Comparison of ENCODE assay signal across 31 cellular contexts in the genomic region with DNA sequence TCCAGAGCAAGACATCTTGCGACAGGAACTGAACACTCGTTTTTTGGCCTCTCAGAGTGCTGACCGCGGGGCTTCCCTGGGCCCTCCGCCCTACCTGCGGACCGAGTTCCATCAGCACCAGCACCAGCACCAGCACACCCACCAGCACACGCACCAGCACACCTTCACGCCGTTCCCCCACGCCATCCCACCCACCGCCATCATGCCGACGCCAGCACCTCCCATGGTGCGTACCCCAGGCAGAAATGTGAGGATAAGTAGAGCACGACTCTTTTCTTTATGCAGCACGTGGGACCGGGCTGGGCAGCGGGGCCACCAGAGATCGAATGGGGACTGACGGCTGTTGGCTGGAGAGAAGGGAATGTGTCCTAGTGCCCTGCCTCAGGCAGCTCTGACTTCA.
"Had no signal": no experiment of that assay in that cellular context is flagged by ENCODE, and none has a peak within 500 bp of the region (broad histone marks: within the 10 kb centered on the region; RNA-seq: fewer than 3 reads in every experiment).

No MANE protein-coding gene starts in this region.

- H3K4me3 Mint-ChIP-seq: activated CD4-positive, alpha-beta T cell treated with anti-CD3 and anti-CD28 coated beads for 36 hours; activated CD4-positive, alpha-beta T cell treated with anti-CD3 and anti-CD28 coated beads, Interleukin-2, amount 10 ng/mL, durations not matched to agents 7 days and 5 days; activated CD8-positive, alpha-beta T cell treated with anti-CD3 and anti-CD28 coated beads, Interleukin-2, amount 10 ng/mL, durations not matched to agents 7 days and 5 days; activated naive CD4-positive, alpha-beta T cell treated with anti-CD3 and anti-CD28 coated beads, Interleukin-2, amount 10 ng/mL, durations not matched to agents 7 days and 5 days; activated naive CD8-positive, alpha-beta T cell; activated naive CD8-positive, alpha-beta T cell treated with anti-CD3 and anti-CD28 coated beads, Interleukin-2, amount 50 U/mL, for 24 hours; activated T-cell treated with anti-CD3 and anti-CD28 coated beads, Interleukin-2, amount 50 U/mL, for 24 hours; brain; T-helper 2 cell treated with Interferon-gamma antibody and Interleukin-4, amounts not matched to agents 5 μg/mL and 100 μg/mL, for 36 hours; WTC11 had no signal

- H3K36me3 Mint-ChIP-seq: activated naive CD4-positive, alpha-beta T cell treated with anti-CD3 and anti-CD28 coated beads, Interleukin-2, amount 10 ng/mL, durations not matched to agents 7 days and 5 days; activated naive CD8-positive, alpha-beta T cell; IgD-negative memory B cell had no signal

- H3K4me3 ChIP-seq: MG63, Peyer's patch had no signal

- DNase-seq: activated CD4-positive, alpha-beta T cell treated with anti-CD3 and anti-CD28 coated beads for 36 hours; activated CD4-positive, alpha-beta T cell treated with anti-CD3 and anti-CD28 coated beads, Interleukin-2, amount 10 ng/mL, durations not matched to agents 7 days and 5 days; activated CD4-positive, alpha-beta T cell treated with anti-CD3 and anti-CD28 coated beads, Interleukin-2, amount 50 U/mL, for 48 hours; activated CD8-positive, alpha-beta T cell treated with anti-CD3 and anti-CD28 coated beads, Interleukin-2, amount 10 ng/mL, durations not matched to agents 7 days and 5 days; activated effector memory CD4-positive, alpha-beta T cell treated with Interleukin-2 at 50 U/mL for 16 hours; activated naive CD4-positive, alpha-beta T cell treated with anti-CD3 and anti-CD28 coated beads, Interleukin-2, amount 10 ng/mL, durations not matched to agents 7 days and 5 days; activated naive CD8-positive, alpha-beta T cell treated with anti-CD3 and anti-CD28 coated beads, Interleukin-2, amount 50 U/mL, for 24 hours; activated T-cell treated with anti-CD3 and anti-CD28 coated beads, Interleukin-2, amount 50 U/mL, for 24 hours; anterior cingulate cortex; Kasumi-1; KBM-7; MG63; NCI-H1048; NCI-H1436 treated with DMSO at 0.1 percent for 48 hours; NCI-H1694 treated with DMSO at 0.1 percent for 48 hours; NCI-H2029; NCI-H345; NCI-H524 treated with DMSO at 0.1 percent for 48 hours; NK-92 treated with Interleukin-12 subunit alpha and Interleukin-12 subunit beta, amount 100 ng/mL, for 24 hours; PC-3; Peyer's patch; RPMI8226; SIG-M5; SW 1271 had no signal

- H3K27me3 ChIP-seq: MG63, Peyer's patch had no signal

- H3K9me3 Mint-ChIP-seq: activated CD4-positive, alpha-beta T cell treated with anti-CD3 and anti-CD28 coated beads, Interleukin-2, amount 10 ng/mL, durations not matched to agents 7 days and 5 days; activated naive CD8-positive, alpha-beta T cell treated with anti-CD3 and anti-CD28 coated beads, Interleukin-2, amount 50 U/mL, for 24 hours; activated T-cell treated with anti-CD3 and anti-CD28 coated beads, Interleukin-2, amount 50 U/mL, for 24 hours; brain; IgD-negative memory B cell; T-helper 2 cell treated with Interferon-gamma antibody and Interleukin-4, amounts not matched to agents 5 μg/mL and 100 μg/mL, for 36 hours; WTC11 had no signal

- H3K27me3 Mint-ChIP-seq: activated CD4-positive, alpha-beta T cell treated with anti-CD3 and anti-CD28 coated beads for 36 hours; activated CD4-positive, alpha-beta T cell treated with anti-CD3 and anti-CD28 coated beads, Interleukin-2, amount 10 ng/mL, durations not matched to agents 7 days and 5 days; activated naive CD4-positive, alpha-beta T cell treated with anti-CD3 and anti-CD28 coated beads, Interleukin-2, amount 10 ng/mL, durations not matched to agents 7 days and 5 days; activated naive CD8-positive, alpha-beta T cell; activated naive CD8-positive, alpha-beta T cell treated with anti-CD3 and anti-CD28 coated beads, Interleukin-2, amount 50 U/mL, for 24 hours; activated T-cell treated with anti-CD3 and anti-CD28 coated beads, Interleukin-2, amount 50 U/mL, for 24 hours; IgD-negative memory B cell had no signal

- H3K4me1 Mint-ChIP-seq: activated naive CD4-positive, alpha-beta T cell treated with anti-CD3 and anti-CD28 coated beads, Interleukin-2, amount 10 ng/mL, durations not matched to agents 7 days and 5 days had no signal

- H3K27ac ChIP-seq: Peyer's patch had no signal

- H3K27ac Mint-ChIP-seq: activated CD4-positive, alpha-beta T cell treated with anti-CD3 and anti-CD28 coated beads for 36 hours; activated CD4-positive, alpha-beta T cell treated with anti-CD3 and anti-CD28 coated beads, Interleukin-2, amount 10 ng/mL, durations not matched to agents 7 days and 5 days; activated CD8-positive, alpha-beta T cell treated with anti-CD3 and anti-CD28 coated beads, Interleukin-2, amount 10 ng/mL, durations not matched to agents 7 days and 5 days; activated naive CD4-positive, alpha-beta T cell treated with anti-CD3 and anti-CD28 coated beads, Interleukin-2, amount 10 ng/mL, durations not matched to agents 7 days and 5 days; activated naive CD8-positive, alpha-beta T cell; activated naive CD8-positive, alpha-beta T cell treated with anti-CD3 and anti-CD28 coated beads, Interleukin-2, amount 50 U/mL, for 24 hours; activated T-cell treated with anti-CD3 and anti-CD28 coated beads, Interleukin-2, amount 50 U/mL, for 24 hours; T-helper 2 cell treated with Interferon-gamma antibody and Interleukin-4, amounts not matched to agents 5 μg/mL and 100 μg/mL, for 36 hours had no signal

- ATAC-seq: activated CD4-positive, alpha-beta T cell treated with anti-CD3 and anti-CD28 coated beads for 36 hours; activated CD4-positive, CD25-positive, alpha-beta regulatory T cell treated with anti-CD3 and anti-CD28 coated beads, Interleukin-2, amount 50 U/mL, for 24 hours; activated CD8-positive, alpha-beta T cell treated with anti-CD3 and anti-CD28 coated beads, Interleukin-2, amount 10 ng/mL, durations not matched to agents 7 days and 5 days; activated naive CD8-positive, alpha-beta T cell treated with anti-CD3 and anti-CD28 coated beads, Interleukin-2, amount 50 U/mL, for 24 hours; PC-3; SK-N-SH treated with all-trans-retinoic acid at 6 μM for 48 hours; WTC11 had no signal

- H3K4me1 ChIP-seq: Peyer's patch had no signal
